ENCODE assay signal across 20 cellular contexts in the genomic region with DNA sequence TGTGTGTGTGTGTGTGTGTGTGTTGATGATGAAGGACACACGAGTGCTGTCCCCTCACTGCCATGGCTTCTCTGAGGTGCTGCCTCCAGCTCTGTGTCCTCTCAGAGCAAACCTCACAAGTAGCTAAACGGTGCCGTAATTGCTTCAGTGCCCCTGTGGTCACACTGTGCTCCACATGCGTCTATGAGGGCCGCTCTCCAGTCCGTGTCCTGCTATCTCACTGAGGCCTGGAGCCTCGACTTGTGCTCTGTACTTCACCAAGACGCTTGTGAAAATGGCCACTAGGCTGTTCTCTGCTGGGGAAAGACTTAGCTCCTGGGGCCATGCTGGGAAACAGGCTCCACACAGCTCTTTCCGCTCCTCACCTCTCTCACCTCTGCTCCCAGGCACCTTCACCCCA.
A peak's percentile ranks its signal among the peaks of the same experiment; 100 is the strongest.
DNase-seq lines count a peak whose midpoint lies in the region; ATAC-seq and TF ChIP-seq lines count a peak whose summit lies in the region.
"Had no signal": no experiment of that assay in that cellular context is flagged by ENCODE, and none has a peak within 500 bp of the region (broad histone marks: within the 10 kb centered on the region; RNA-seq: fewer than 3 reads in every experiment).

No MANE protein-coding gene starts in this region.

- WGBS in right lobe of liver (ENCODE audit: insufficient coverage, low coverage, low lambda C conversion rate, missing lambda C conversion rate) = no CpG with 5 or more reads among the region's 9 CpGs

- TF ChIP-seq CTCF in colonic mucosa (IDR thresholded peaks at IDR 0.05) (no peak), gastrocnemius medialis (IDR thresholded peaks at IDR 0.05 in 4 of 5, conservative IDR thresholded peaks at IDR 0.05 in 1 of 5) (no peak), right lobe of liver (IDR thresholded peaks at IDR 0.05) (no peak)

- TF ChIP-seq POLR2A in gastrocnemius medialis (IDR thresholded peaks at IDR 0.05) (no peak), right lobe of liver (IDR thresholded peaks at IDR 0.05) (no peak)

- H3K36me3 ChIP-seq in colonic mucosa = no peaks in the 10 kb centered on the region
- H3K36me3 ChIP-seq in mucosa of rectum (ENCODE audit: control insufficient read depth in 2 of 2, insufficient read depth in 2 of 2, low read length in 2 of 2) = no peaks in the 10 kb centered on the region
- no peaks in the 10 kb centered on the region for H3K36me3 ChIP-seq in gastrocnemius medialis
- no peaks in the 10 kb centered on the region for H3K36me3 ChIP-seq in right lobe of liver
- H3K36me3 ChIP-seq: BLaER1, SJSA1 had no signal

- H3K4me3 ChIP-seq in colonic mucosa (no peak overlapping the region), mucosa of rectum (ENCODE audit: low read length in 2 of 2) (no peak overlapping the region), gastrocnemius medialis (no peak overlapping the region), right lobe of liver (no peak overlapping the region)
- H3K4me3 ChIP-seq: A549, BLaER1, GM23248, SJSA1 had no signal

- H3K36me3 Mint-ChIP-seq in IgD-negative memory B cell = peaks cover 15% of the 10 kb centered on the region
- peaks cover 42% of the 10 kb centered on the region for H3K36me3 Mint-ChIP-seq in stimulated activated memory B cell treated with anti-CD40 and anti-IgM and Interleukin-4, amounts not matched to agents 10 μg/mL and 1 μg/mL and 100 μg/mL, for 72 hours
- no peaks in the 10 kb centered on the region for H3K36me3 Mint-ChIP-seq in activated T-helper 17 cell treated with anti-CD3 and anti-CD28 coated beads, Interleukin-2, amount 50 U/mL, for 72 hours (ENCODE audit: low read depth)
- H3K36me3 Mint-ChIP-seq: CD4-positive, alpha-beta memory T cell had no signal

- peak overlapping the region in 1 of 4 donors; percentile 57 for H3K4me3 Mint-ChIP-seq in IgD-negative memory B cell
- H3K4me3 Mint-ChIP-seq in stimulated activated memory B cell treated with anti-CD40 and anti-IgM and Interleukin-4, amounts not matched to agents 10 μg/mL and 1 μg/mL and 100 μg/mL, for 72 hours = no peak overlapping the region
- H3K4me3 Mint-ChIP-seq in activated T-helper 17 cell treated with anti-CD3 and anti-CD28 coated beads, Interleukin-2, amount 50 U/mL, for 72 hours = no peak overlapping the region
- H3K4me3 Mint-ChIP-seq: CD4-positive, alpha-beta memory T cell had no signal

- in situ Hi-C loops in gastrocnemius medialis (cut with MboI; ENCODE audit: low sequenced_read_pairs in 4 of 4) = loop anchor here in 2 of 4 donors (25.0 kb wide), 2 partner anchors 399 to 824 kb away; a partner anchor contains a TSS

- H3K27me3 ChIP-seq in colonic mucosa (no peaks in the 10 kb centered on the region), mucosa of rectum (ENCODE audit: control insufficient read depth in 2 of 2, insufficient read depth in 2 of 2, low read length in 2 of 2) (no peaks in the 10 kb centered on the region), gastrocnemius medialis (no peaks in the 10 kb centered on the region), right lobe of liver (no peaks in the 10 kb centered on the region)
- H3K27me3 ChIP-seq: BLaER1, SJSA1 had no signal

- DNase-seq in colonic mucosa (no peak), gastrocnemius medialis (no peak), right lobe of liver (no peak)
- DNase-seq: Calu3; CD4-positive, alpha-beta memory T cell; GF-D8; GM23248; NCI-H1048; NCI-H1436; NCI-H2029; NCI-H526 had no signal

- H3K27ac ChIP-seq in colonic mucosa (peak overlapping the region; percentile 83), mucosa of rectum (ENCODE audit: low read depth in 2 of 2, low read length in 2 of 2) (peak overlapping the region; percentile 90 to 91), gastrocnemius medialis (no peak overlapping the region), right lobe of liver (no peak overlapping the region)
- H3K27ac ChIP-seq: A549, BLaER1, GM23248, SJSA1 had no signal

- peaks cover 12% of the 10 kb centered on the region for H3K4me1 ChIP-seq in colonic mucosa
- peaks cover 29 to 53% of the 10 kb centered on the region in 2 donors for H3K4me1 ChIP-seq in mucosa of rectum (ENCODE audit: control insufficient read depth in 2 of 2, insufficient read depth in 2 of 2, low read length in 2 of 2)
- peaks cover 13 to 20% of the 10 kb centered on the region in 2 donors for H3K4me1 ChIP-seq in gastrocnemius medialis
- H3K4me1 ChIP-seq in right lobe of liver = peaks cover 0 to 17% (median 5%) of the 10 kb centered on the region in 4 donors

- ATAC-seq in stimulated activated memory B cell treated with anti-CD40 and anti-IgM and Interleukin-4, amounts not matched to agents 10 μg/mL and 1 μg/mL and 100 μg/mL, for 72 hours = no peak
- no peak for ATAC-seq in GM18511 (IDR thresholded peaks at IDR 0.05; ENCODE audit: unreplicated experiment)
- no peak for ATAC-seq in activated T-helper 17 cell treated with anti-CD3 and anti-CD28 coated beads, Interleukin-2, amount 50 U/mL, for 72 hours (replicated peaks)
- no peak for ATAC-seq in gastrocnemius medialis
- ATAC-seq in right lobe of liver = no peak
- ATAC-seq: A549, HepG2 had no signal

- H3K9me3 ChIP-seq in colonic mucosa (no peaks in the 10 kb centered on the region), mucosa of rectum (ENCODE audit: control insufficient read depth in 2 of 2, low read length in 2 of 2) (no peaks in the 10 kb centered on the region), gastrocnemius medialis (no peaks in the 10 kb centered on the region), right lobe of liver (no peaks in the 10 kb centered on the region)
- H3K9me3 ChIP-seq: A549, BLaER1, SJSA1 had no signal

- no peaks in the 10 kb centered on the region for H3K27me3 Mint-ChIP-seq in IgD-negative memory B cell
- no peaks in the 10 kb centered on the region for H3K27me3 Mint-ChIP-seq in stimulated activated memory B cell treated with anti-CD40 and anti-IgM and Interleukin-4, amounts not matched to agents 10 μg/mL and 1 μg/mL and 100 μg/mL, for 72 hours
- H3K27me3 Mint-ChIP-seq in activated T-helper 17 cell treated with anti-CD3 and anti-CD28 coated beads, Interleukin-2, amount 50 U/mL, for 72 hours = peaks cover 6% of the 10 kb centered on the region

- intact Hi-C loops in colonic mucosa (cut with DNase I) = no loop called here
- intact Hi-C loops in gastrocnemius medialis (cut with DNase I; ENCODE audit: low total_unique reads) = no loop called here
- intact Hi-C loops in right lobe of liver (cut with DNase I) = loop anchor here in 1 of 2 donors (10.0 kb wide), 1 partner anchor 496 kb away; no protein-coding TSS in a partner anchor

- peaks cover 14 to 25% (median 24%) of the 10 kb centered on the region in 3 donors for H3K4me1 Mint-ChIP-seq in IgD-negative memory B cell
- H3K4me1 Mint-ChIP-seq in stimulated activated memory B cell treated with anti-CD40 and anti-IgM and Interleukin-4, amounts not matched to agents 10 μg/mL and 1 μg/mL and 100 μg/mL, for 72 hours = peaks cover 48% of the 10 kb centered on the region
- no peaks in the 10 kb centered on the region for H3K4me1 Mint-ChIP-seq in activated T-helper 17 cell treated with anti-CD3 and anti-CD28 coated beads, Interleukin-2, amount 50 U/mL, for 72 hours

- peak overlapping the region; percentile 39 to 57 (median 56) for H3K27ac Mint-ChIP-seq in IgD-negative memory B cell
- H3K27ac Mint-ChIP-seq in stimulated activated memory B cell treated with anti-CD40 and anti-IgM and Interleukin-4, amounts not matched to agents 10 μg/mL and 1 μg/mL and 100 μg/mL, for 72 hours = peak overlapping the region; percentile 23
- no peak overlapping the region for H3K27ac Mint-ChIP-seq in activated T-helper 17 cell treated with anti-CD3 and anti-CD28 coated beads, Interleukin-2, amount 50 U/mL, for 72 hours
- H3K27ac Mint-ChIP-seq: CD4-positive, alpha-beta memory T cell had no signal

- H3K9me3 Mint-ChIP-seq in IgD-negative memory B cell = no peaks in the 10 kb centered on the region
- H3K9me3 Mint-ChIP-seq in stimulated activated memory B cell treated with anti-CD40 and anti-IgM and Interleukin-4, amounts not matched to agents 10 μg/mL and 1 μg/mL and 100 μg/mL, for 72 hours = no peaks in the 10 kb centered on the region
- no peaks in the 10 kb centered on the region for H3K9me3 Mint-ChIP-seq in activated T-helper 17 cell treated with anti-CD3 and anti-CD28 coated beads, Interleukin-2, amount 50 U/mL, for 72 hours
- H3K9me3 Mint-ChIP-seq: CD4-positive, alpha-beta memory T cell had no signal

- H3K9ac ChIP-seq in colonic mucosa (ENCODE audit: low read depth in 2 of 2, low read length in 2 of 2) (no peak overlapping the region), mucosa of rectum (ENCODE audit: low read depth in 1 of 2, low read length in 2 of 2) (no peak overlapping the region)
- H3K9ac ChIP-seq: BLaER1, GM23248 had no signal

Comparison
In these comparisons a context has a peak if more than half of its experiments do, and no peak if none do; other contexts are left out.
1. H3K27ac ChIP-seq: peak in colonic mucosa (single experiment) and mucosa of rectum (2 of 2); none in gastrocnemius medialis (0 of 4) and right lobe of liver (0 of 3).